Comparison of ENCODE assay signal across 8 cellular contexts in the genomic region with DNA sequence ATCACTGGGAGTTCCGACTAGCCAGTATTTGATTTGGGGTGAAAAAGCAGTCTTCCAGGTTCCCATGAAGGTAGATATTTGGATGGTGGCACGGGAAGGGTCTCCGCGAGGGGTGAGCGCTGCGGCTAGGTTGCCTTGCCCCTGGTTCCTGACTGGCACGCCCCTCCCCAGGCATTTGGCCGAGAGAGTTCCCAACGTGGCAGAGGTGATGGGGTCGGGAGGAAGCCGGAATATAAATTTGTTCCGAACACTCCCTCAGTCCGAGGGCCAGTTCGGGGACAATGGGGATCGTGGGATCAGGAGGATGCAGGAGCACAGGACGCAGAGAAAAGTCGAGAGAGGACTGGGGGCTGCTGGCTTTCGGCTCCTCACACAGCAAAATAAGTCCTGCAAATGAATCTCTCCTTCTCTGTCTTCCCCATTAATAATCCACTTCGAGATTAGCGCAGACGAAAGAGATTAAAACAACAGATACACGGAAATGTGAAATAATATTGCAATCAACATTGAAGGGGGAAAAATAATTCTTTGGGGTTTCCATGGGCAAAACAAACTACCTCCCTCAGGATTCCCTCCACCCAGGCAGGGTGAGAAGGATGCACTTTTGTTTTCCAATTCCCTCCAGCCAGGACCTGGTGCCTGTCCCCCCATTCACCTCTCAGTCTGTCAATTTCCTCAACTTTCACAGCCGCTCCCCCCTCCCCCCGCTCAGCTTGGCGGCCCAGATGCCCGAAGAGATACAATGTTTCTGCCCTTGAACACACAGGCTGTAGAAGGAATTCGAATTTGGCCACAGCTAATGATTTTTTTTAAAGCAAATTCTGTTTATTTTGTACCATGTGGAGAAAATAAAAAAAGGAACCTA.
DNase-seq lines count a peak whose midpoint lies in the region; ATAC-seq and TF ChIP-seq lines count a peak whose summit lies in the region.

No MANE protein-coding gene starts in this region.

- no peaks in the 10 kb centered on the region for H3K36me3 ChIP-seq in iPS-20b (ENCODE audit: insufficient read depth, low read depth, low read length)

- H3K9me3 Mint-ChIP-seq in activated naive CD8-positive, alpha-beta T cell treated with anti-CD3 and anti-CD28 coated beads, Interleukin-2, amount 50 U/mL, for 24 hours = no peaks in the 10 kb centered on the region
- no peaks in the 10 kb centered on the region for H3K9me3 Mint-ChIP-seq in stimulated activated naive B cell treated with anti-CD40 and anti-IgM and Interleukin-4, amounts not matched to agents 10 μg/mL and 1 μg/mL and 100 μg/mL, for 72 hours

- DNase-seq in NCI-H2171 treated with DMSO at 0.1 percent for 48 hours (lab: John Stamatoyannopoulos, UW) (peak; percentile 46), NCI-H2171 (lab: John Stamatoyannopoulos, UW) (no peak), amniotic stem cell (lab: John Stamatoyannopoulos, UW) (no peak)
- DNase-seq in activated naive CD8-positive, alpha-beta T cell treated with anti-CD3 and anti-CD28 coated beads, Interleukin-2, amount 50 U/mL, for 24 hours = peak; percentile 25
- no peak for DNase-seq in stimulated activated naive B cell treated with anti-CD40 and anti-IgM and Interleukin-4, amounts not matched to agents 10 μg/mL and 1 μg/mL and 100 μg/mL, for 72 hours

- H3K27ac ChIP-seq in iPS-20b (ENCODE audit: low read length) = no peak overlapping the region

- H3K36me3 Mint-ChIP-seq in activated naive CD8-positive, alpha-beta T cell treated with anti-CD3 and anti-CD28 coated beads, Interleukin-2, amount 50 U/mL, for 24 hours (ENCODE audit: low read depth) = no peaks in the 10 kb centered on the region
- peaks cover 2 to 4% of the 10 kb centered on the region in 2 donors for H3K36me3 Mint-ChIP-seq in stimulated activated naive B cell treated with anti-CD40 and anti-IgM and Interleukin-4, amounts not matched to agents 10 μg/mL and 1 μg/mL and 100 μg/mL, for 72 hours

- peaks cover 56% of the 10 kb centered on the region for H3K27me3 ChIP-seq in iPS-20b (ENCODE audit: insufficient read depth, low read length)

- H3K27me3 Mint-ChIP-seq in activated naive CD8-positive, alpha-beta T cell treated with anti-CD3 and anti-CD28 coated beads, Interleukin-2, amount 50 U/mL, for 24 hours = peaks cover 57% of the 10 kb centered on the region
- peaks cover 6 to 10% of the 10 kb centered on the region in 2 donors for H3K27me3 Mint-ChIP-seq in stimulated activated naive B cell treated with anti-CD40 and anti-IgM and Interleukin-4, amounts not matched to agents 10 μg/mL and 1 μg/mL and 100 μg/mL, for 72 hours

- H3K27ac Mint-ChIP-seq in activated naive CD8-positive, alpha-beta T cell treated with anti-CD3 and anti-CD28 coated beads, Interleukin-2, amount 50 U/mL, for 24 hours = peak overlapping the region; percentile 41
- H3K27ac Mint-ChIP-seq in stimulated activated naive B cell treated with anti-CD40 and anti-IgM and Interleukin-4, amounts not matched to agents 10 μg/mL and 1 μg/mL and 100 μg/mL, for 72 hours = peak overlapping the region; percentile 56

- peaks cover 25% of the 10 kb centered on the region for H3K4me1 Mint-ChIP-seq in activated naive CD8-positive, alpha-beta T cell treated with anti-CD3 and anti-CD28 coated beads, Interleukin-2, amount 50 U/mL, for 24 hours
- H3K4me1 Mint-ChIP-seq in stimulated activated naive B cell treated with anti-CD40 and anti-IgM and Interleukin-4, amounts not matched to agents 10 μg/mL and 1 μg/mL and 100 μg/mL, for 72 hours = peaks cover 19 to 29% of the 10 kb centered on the region in 2 donors

- H3K9ac ChIP-seq in iPS-20b (ENCODE audit: low read depth, low read length) = peak overlapping the region; percentile 24; the same call in 1 of the 2 replicates

- peaks cover 39% of the 10 kb centered on the region; the same call in 1 of the 2 replicates for H3K4me1 ChIP-seq in iPS-20b (ENCODE audit: insufficient read depth, low read length)

- H3K4me3 ChIP-seq in iPS-20b (ENCODE audit: low read length) = peak overlapping the region; percentile 71

- no peak for ATAC-seq in activated naive CD8-positive, alpha-beta T cell treated with anti-CD3 and anti-CD28 coated beads, Interleukin-2, amount 50 U/mL, for 24 hours
- no peak for ATAC-seq in stimulated activated naive B cell treated with anti-CD40 and anti-IgM and Interleukin-4, amounts not matched to agents 10 μg/mL and 1 μg/mL and 100 μg/mL, for 72 hours (replicated peaks)
- ATAC-seq in HG03565 (IDR thresholded peaks at IDR 0.05; ENCODE audit: unreplicated experiment) = no peak
- ATAC-seq in GM18505 (IDR thresholded peaks at IDR 0.05; ENCODE audit: unreplicated experiment) = no peak

- H3K4me3 Mint-ChIP-seq in activated naive CD8-positive, alpha-beta T cell treated with anti-CD3 and anti-CD28 coated beads, Interleukin-2, amount 50 U/mL, for 24 hours = peak overlapping the region; percentile 80
- peak overlapping the region; percentile 87 to 91 for H3K4me3 Mint-ChIP-seq in stimulated activated naive B cell treated with anti-CD40 and anti-IgM and Interleukin-4, amounts not matched to agents 10 μg/mL and 1 μg/mL and 100 μg/mL, for 72 hours

- TF ChIP-seq POLR2A in GM18505 (IDR thresholded peaks at IDR 0.05; ENCODE audit: borderline replicate concordance, extremely low read depth, insufficient read depth, insufficient read length) = no peak

- H3K9me3 ChIP-seq in iPS-20b (ENCODE audit: insufficient read depth, low read depth, low read length) = no peaks in the 10 kb centered on the region

Comparison
In these comparisons a context has a peak if more than half of its experiments do, and no peak if none do; other contexts are left out.
1. DNase-seq: peak in NCI-H2171 treated with DMSO at 0.1 percent for 48 hours (single experiment) and activated naive CD8-positive, alpha-beta T cell treated with anti-CD3 and anti-CD28 coated beads, Interleukin-2, amount 50 U/mL, for 24 hours (single experiment); none in NCI-H2171 (single experiment), stimulated activated naive B cell treated with anti-CD40 and anti-IgM and Interleukin-4, amounts not matched to agents 10 μg/mL and 1 μg/mL and 100 μg/mL, for 72 hours (single experiment) and amniotic stem cell (single experiment).